In genomic region chr7:111486472-111487142, GRCh38 we compare ENCODE assay signal across 8 cellular contexts.
DNase-seq lines count a peak whose midpoint lies in the region; ATAC-seq and TF ChIP-seq lines count a peak whose summit lies in the region.

No MANE protein-coding gene starts in this region.

- TF ChIP-seq CTCF in coronary artery (IDR thresholded peaks at IDR 0.05): peak; percentile 39

- H3K36me3 Mint-ChIP-seq in activated naive CD4-positive, alpha-beta T cell treated with anti-CD3 and anti-CD28 coated beads, Interleukin-2, amount 10 ng/mL, durations not matched to agents 7 days and 5 days: no peaks in the 10 kb centered on the region

- H3K4me2 ChIP-seq in mesenchymal stem cell (ENCODE audit: low read length, poor library complexity, severe bottlenecking): no peak overlapping the region

- no peak overlapping the region for H3K4me3 Mint-ChIP-seq in activated naive CD4-positive, alpha-beta T cell treated with anti-CD3 and anti-CD28 coated beads, Interleukin-2, amount 10 ng/mL, durations not matched to agents 7 days and 5 days

- no peak overlapping the region for H2BK120ac ChIP-seq in mesenchymal stem cell (ENCODE audit: low read depth, low read length)

- no peak overlapping the region for H2BK15ac ChIP-seq in mesenchymal stem cell (ENCODE audit: low read depth, poor library complexity, severe bottlenecking)

- no peak overlapping the region for H2BK5ac ChIP-seq in mesenchymal stem cell (ENCODE audit: low read depth, low read length, poor library complexity, severe bottlenecking)

- no peak overlapping the region for H3K4ac ChIP-seq in mesenchymal stem cell (ENCODE audit: low read depth in 1 of 2, low read length in 2 of 2)

- H2AK5ac ChIP-seq in mesenchymal stem cell (ENCODE audit: low read length, severe bottlenecking): no peak overlapping the region

- H3K9ac ChIP-seq in NT2/D1 (ENCODE audit: insufficient read length, low read depth): no peak overlapping the region
- H3K9ac ChIP-seq in mesenchymal stem cell (ENCODE audit: low read length): no peak overlapping the region

- no peak overlapping the region for H2AFZ ChIP-seq in mesenchymal stem cell (ENCODE audit: low read depth, low read length)

- no peak overlapping the region for H3K27ac Mint-ChIP-seq in activated naive CD4-positive, alpha-beta T cell treated with anti-CD3 and anti-CD28 coated beads, Interleukin-2, amount 10 ng/mL, durations not matched to agents 7 days and 5 days

- no peaks in the 10 kb centered on the region for H3K27me3 ChIP-seq in NT2/D1 (ENCODE audit: insufficient read depth, insufficient read length)
- no peaks in the 10 kb centered on the region for H3K27me3 ChIP-seq in mesenchymal stem cell (ENCODE audit: control insufficient read depth in 1 of 2, insufficient read depth in 1 of 2, low read length in 2 of 2)

- H3K9me3 ChIP-seq in NT2/D1 (ENCODE audit: insufficient read depth, low read length) (no peaks in the 10 kb centered on the region), mesenchymal stem cell (ENCODE audit: control insufficient read depth, low read length) (no peaks in the 10 kb centered on the region)

- H4K8ac ChIP-seq in mesenchymal stem cell (ENCODE audit: low read length): no peak overlapping the region

- H3K4me3 ChIP-seq in NT2/D1 (ENCODE audit: insufficient read length, low read depth): no peak overlapping the region
- H3K4me3 ChIP-seq in coronary artery: no peak overlapping the region
- H3K4me3 ChIP-seq in mesenchymal stem cell (ENCODE audit: insufficient read depth in 1 of 2, low read depth in 1 of 2, low read length in 2 of 2): no peak overlapping the region

- ATAC-seq in GM18907 (IDR thresholded peaks at IDR 0.05; ENCODE audit: unreplicated experiment) (peak; percentile 87), HG02970 (IDR thresholded peaks at IDR 0.05; ENCODE audit: low FRiP score, unreplicated experiment) (no peak)

- H3K23ac ChIP-seq in mesenchymal stem cell (ENCODE audit: low read length in 2 of 2): no peak overlapping the region

- no peak overlapping the region for H3K27ac ChIP-seq in coronary artery
- H3K27ac ChIP-seq in mesenchymal stem cell (ENCODE audit: low read length, poor library complexity, severe bottlenecking): no peak overlapping the region

- no peak overlapping the region for H3K14ac ChIP-seq in mesenchymal stem cell (ENCODE audit: low read length in 2 of 2)

- H3K9me3 Mint-ChIP-seq in activated naive CD4-positive, alpha-beta T cell treated with anti-CD3 and anti-CD28 coated beads, Interleukin-2, amount 10 ng/mL, durations not matched to agents 7 days and 5 days: no peaks in the 10 kb centered on the region

- H3K27me3 Mint-ChIP-seq in activated naive CD4-positive, alpha-beta T cell treated with anti-CD3 and anti-CD28 coated beads, Interleukin-2, amount 10 ng/mL, durations not matched to agents 7 days and 5 days: no peaks in the 10 kb centered on the region

- H3K18ac ChIP-seq in mesenchymal stem cell (ENCODE audit: low read depth in 1 of 2, low read length in 2 of 2): no peak overlapping the region

- CTCF ChIA-PET in activated naive CD4-positive, alpha-beta T cell treated with anti-CD3 and anti-CD28 coated beads, Interleukin-2, amount 10 ng/mL, durations not matched to agents 7 days and 5 days (lab: Charles Lee): no interaction called here

- H2BK12ac ChIP-seq in mesenchymal stem cell (ENCODE audit: low read length in 2 of 2): no peak overlapping the region

- H3K4me1 ChIP-seq in NT2/D1 (ENCODE audit: insufficient read depth, insufficient read length) (no peaks in the 10 kb centered on the region), mesenchymal stem cell (ENCODE audit: control insufficient read depth, insufficient read depth, low read depth, low read length) (no peaks in the 10 kb centered on the region)

- DNase-seq in COLO668 (lab: John Stamatoyannopoulos, UW; ENCODE audit: unreplicated experiment) (peak; percentile 5), HT1080 (ENCODE audit: low read depth) (peak; percentile 34), NT2/D1 (ENCODE audit: low read depth, low spot score) (peak; percentile 20), coronary artery (ENCODE audit: low spot score) (no peak), mesenchymal stem cell (peak; percentile 62)
- no peak for DNase-seq in activated naive CD4-positive, alpha-beta T cell treated with anti-CD3 and anti-CD28 coated beads, Interleukin-2, amount 10 ng/mL, durations not matched to agents 7 days and 5 days

- H3K4me1 Mint-ChIP-seq in activated naive CD4-positive, alpha-beta T cell treated with anti-CD3 and anti-CD28 coated beads, Interleukin-2, amount 10 ng/mL, durations not matched to agents 7 days and 5 days: no peaks in the 10 kb centered on the region

- H3K36me3 ChIP-seq in NT2/D1 (ENCODE audit: insufficient read depth, insufficient read length, low read length) (no peaks in the 10 kb centered on the region), mesenchymal stem cell (ENCODE audit: control insufficient read depth in 1 of 2, insufficient read depth in 2 of 2, low read depth in 1 of 2, low read length in 2 of 2) (no peaks in the 10 kb centered on the region)

- H3K79me1 ChIP-seq in mesenchymal stem cell (replicated peaks; ENCODE audit: low read length, poor library complexity, severe bottlenecking): no peaks in the 10 kb centered on the region

- H4K91ac ChIP-seq in mesenchymal stem cell (ENCODE audit: low read length): no peak overlapping the region

Comparison
In these comparisons a context has a peak if more than half of its experiments do, and no peak if none do; other contexts are left out.
1. DNase-seq: peak in COLO668 (single experiment), HT1080 (single experiment), NT2/D1 (single experiment) and mesenchymal stem cell (single experiment); none in coronary artery (single experiment) and activated naive CD4-positive, alpha-beta T cell treated with anti-CD3 and anti-CD28 coated beads, Interleukin-2, amount 10 ng/mL, durations not matched to agents 7 days and 5 days (single experiment).